27 cellular contexts compared by ENCODE assay signal in genomic region chr5:172606156-172606785, GRCh38. TPM values are rescaled to one million over a fixed set of nuclear protein-coding genes. Genes with fewer than 3 reads are reported as not detected.
DNase-seq lines count a peak whose midpoint lies in the region; ATAC-seq, FAIRE-seq and TF ChIP-seq lines count a peak whose summit lies in the region.
"Had no signal": no experiment of that assay in that cellular context is flagged by ENCODE, and none has a peak within 500 bp of the region (broad histone marks: within the 10 kb centered on the region; RNA-seq: fewer than 3 reads in every experiment).

No MANE protein-coding gene starts in this region.

- H3K4me3 Mint-ChIP-seq in WTC11: no peak overlapping the region
- H3K4me3 Mint-ChIP-seq: activated naive CD8-positive, alpha-beta T cell; effector memory CD8-positive, alpha-beta T cell had no signal

- H3K9ac ChIP-seq in kidney (ENCODE audit: low read length in 2 of 2): no peak overlapping the region

- H3K4me3 ChIP-seq in esophagus squamous epithelium (no peak overlapping the region), kidney (ENCODE audit: low read length in 2 of 2) (no peak overlapping the region), gastrocnemius medialis (no peak overlapping the region), stomach (no peak overlapping the region)
- H3K4me3 ChIP-seq: transverse colon had no signal

- H3K9me3 ChIP-seq in esophagus squamous epithelium (no peaks in the 10 kb centered on the region), kidney (ENCODE audit: control insufficient read depth in 1 of 2, low read length in 2 of 2) (no peaks in the 10 kb centered on the region), gastrocnemius medialis (no peaks in the 10 kb centered on the region), stomach (peaks cover 0 to 11% (median 3%) of the 10 kb centered on the region in 4 donors)
- H3K9me3 ChIP-seq: transverse colon had no signal

- TF ChIP-seq POLR2A in esophagus squamous epithelium (IDR thresholded peaks at IDR 0.05) (no peak), gastrocnemius medialis (IDR thresholded peaks at IDR 0.05) (no peak), stomach (IDR thresholded peaks at IDR 0.05) (no peak)

- in situ Hi-C loops in gastrocnemius medialis (cut with MboI; ENCODE audit: low sequenced_read_pairs in 4 of 4): no loop called here

- H3K36me3 ChIP-seq in esophagus squamous epithelium (no peaks in the 10 kb centered on the region), kidney (ENCODE audit: control insufficient read depth in 1 of 2, insufficient read depth in 2 of 2, low read length in 2 of 2) (no peaks in the 10 kb centered on the region), gastrocnemius medialis (no peaks in the 10 kb centered on the region), stomach (no peaks in the 10 kb centered on the region)
- H3K36me3 ChIP-seq: transverse colon, WERI-Rb-1 had no signal

- H3K4me1 ChIP-seq in esophagus squamous epithelium: peaks cover 3 to 23% (median 8%) of the 10 kb centered on the region in 3 donors
- H3K4me1 ChIP-seq in kidney (ENCODE audit: control insufficient read depth in 1 of 2, insufficient read depth in 1 of 2, low read depth in 1 of 2, low read length in 2 of 2): peaks cover 0 to 4% of the 10 kb centered on the region in 2 donors
- peaks cover 0 to 16% of the 10 kb centered on the region in 2 donors for H3K4me1 ChIP-seq in gastrocnemius medialis
- H3K4me1 ChIP-seq in stomach: peaks cover 0 to 10% (median 2%) of the 10 kb centered on the region in 4 donors

- intact Hi-C loops in esophagus squamous epithelium (cut with DNase I): no loop called here
- intact Hi-C loops in kidney (cut with DNase I): no loop called here
- intact Hi-C loops in gastrocnemius medialis (cut with DNase I; ENCODE audit: low total_unique reads): no loop called here
- intact Hi-C loops in stomach (cut with DNase I; ENCODE audit: low total_unique reads): no loop called here

- CTCF ChIA-PET in WTC11 (lab: Charles Lee): no interaction called here

- peaks cover 28% of the 10 kb centered on the region for H3K4me1 Mint-ChIP-seq in WTC11

- DNase-seq in WTC11 (ENCODE audit: low spot score): no peak
- no peak for DNase-seq in esophagus squamous epithelium (lab: John Stamatoyannopoulos, UW)
- no peak for DNase-seq in kidney
- DNase-seq in gastrocnemius medialis: no peak
- no peak for DNase-seq in NCI-H1092 treated with DMSO at 0.1 percent for 48 hours (lab: John Stamatoyannopoulos, UW)
- no peak for DNase-seq in stomach
- no peak for DNase-seq in HTR-8/SVneo (ENCODE audit: insufficient read length, low spot score)
- DNase-seq: activated CD4-positive, alpha-beta T cell treated with anti-CD3 and anti-CD28 coated beads for 48 hours; anterior cingulate cortex; C1 segment of cervical spinal cord; cortex of kidney; DMS79; effector memory CD8-positive, alpha-beta T cell; GDM1; KBM-7; kidney glomerular epithelial cell; NCI-H1105; NCI-H187 treated with DMSO at 0.1 percent for 48 hours; NCI-H510A treated with DMSO at 0.1 percent for 48 hours; RPMI8226; stimulated activated CD4-positive, alpha-beta T cell treated with anti-CD3 and anti-CD28 coated beads, Interleukin-4, amount 100 ng/mL, for 24 hours; transverse colon; WERI-Rb-1 had no signal

- no peak for TF ChIP-seq EP300 in stomach (IDR thresholded peaks at IDR 0.05)

- no peak for TF ChIP-seq CTCF in WTC11 (IDR thresholded peaks at IDR 0.05)
- TF ChIP-seq CTCF in esophagus squamous epithelium (IDR thresholded peaks at IDR 0.05): no peak
- TF ChIP-seq CTCF in kidney (IDR thresholded peaks at IDR 0.05; ENCODE audit: borderline replicate concordance, extremely low read depth, insufficient read depth): no peak
- no peak for TF ChIP-seq CTCF in gastrocnemius medialis (IDR thresholded peaks at IDR 0.05 in 4 of 5, conservative IDR thresholded peaks at IDR 0.05 in 1 of 5)
- TF ChIP-seq CTCF in stomach (IDR thresholded peaks at IDR 0.05): no peak

- H3K27ac ChIP-seq in esophagus squamous epithelium (peak overlapping the region in 3 of 4 donors; percentile 38 to 63 (median 56)), kidney (ENCODE audit: low read depth in 2 of 2, low read length in 2 of 2) (peak overlapping the region; percentile 27 to 35), gastrocnemius medialis (peak overlapping the region; percentile 66 to 79 (median 72)), stomach (peak overlapping the region in 1 of 5 donors; percentile 4)
- H3K27ac ChIP-seq: transverse colon, WERI-Rb-1 had no signal

- peaks cover 3% of the 10 kb centered on the region; the same call in 1 of the 2 replicates for H3K36me3 Mint-ChIP-seq in WTC11
- H3K36me3 Mint-ChIP-seq: activated naive CD8-positive, alpha-beta T cell had no signal

- no peaks in the 10 kb centered on the region for H3K27me3 ChIP-seq in esophagus squamous epithelium
- H3K27me3 ChIP-seq in gastrocnemius medialis: no peaks in the 10 kb centered on the region
- no peaks in the 10 kb centered on the region for H3K27me3 ChIP-seq in stomach
- H3K27me3 ChIP-seq: transverse colon had no signal

- no peak overlapping the region for H3K27ac Mint-ChIP-seq in WTC11
- H3K27ac Mint-ChIP-seq: activated naive CD8-positive, alpha-beta T cell; activated T-helper 2 cell treated with anti-CD3 and anti-CD28 coated beads, Interferon-gamma antibody, Interleukin-2, Interleukin-4, amounts not matched to agents 10 μg/mL and 5 μg/mL and 100 μg/mL, durations not matched to agents 14 hours and 24 hours and 36 hours; effector memory CD8-positive, alpha-beta T cell; progenitor cell of endocrine pancreas had no signal

- WGBS in esophagus squamous epithelium, 2 donors: 58 to 61% methylated on average over 2 to 4 of the region's 4 CpGs
- WGBS in stomach, 5 donors: 66 to 86% (median 74%) methylated on average over 4 of the region's 4 CpGs

- ATAC-seq in WTC11 (peak; percentile 63), gastrocnemius medialis (no peak)
- ATAC-seq: effector memory CD8-positive, alpha-beta T cell had no signal

- H3K27me3 Mint-ChIP-seq in WTC11 (ENCODE audit: low read depth): peaks cover 5% of the 10 kb centered on the region; the same call in 1 of the 2 replicates

- FAIRE-seq in kidney (lab: Jason Lieb, UNC): no peak
- no peak for FAIRE-seq in HTR-8/SVneo (lab: Jason Lieb, UNC)
- FAIRE-seq: bronchial epithelial cell had no signal

- POLR2A ChIA-PET in WTC11 (lab: Charles Lee): interaction anchor here (1.3 kb wide), 1 partner anchor 20 kb away, joined by 3 read pairs; no protein-coding TSS in a partner anchor

- peaks cover 12% of the 10 kb centered on the region; the same call in 1 of the 2 replicates for H3K9me3 Mint-ChIP-seq in WTC11
- H3K9me3 Mint-ChIP-seq: activated T-helper 2 cell treated with anti-CD3 and anti-CD28 coated beads, Interferon-gamma antibody, Interleukin-2, Interleukin-4, amounts not matched to agents 10 μg/mL and 5 μg/mL and 100 μg/mL, durations not matched to agents 14 hours and 24 hours and 36 hours; effector memory CD8-positive, alpha-beta T cell had no signal

TF ChIP-seq in WTC11, 78 proteins besides CTCF, POLR2A, EP300 and RAD21:
- TF ChIP-seq SOX15 (CRISPR knock-in tag; IDR thresholded peaks at IDR 0.05): no peak
- no peak for TF ChIP-seq NR3C1 (CRISPR knock-in tag; conservative IDR thresholded peaks at IDR 0.05; ENCODE audit: low read depth)
- TF ChIP-seq MYBL2 (CRISPR knock-in tag; IDR thresholded peaks at IDR 0.05): no peak
- no peak for TF ChIP-seq SMAD3 (CRISPR knock-in tag; IDR thresholded peaks at IDR 0.05; ENCODE audit: borderline replicate concordance)
- TF ChIP-seq TEAD1 (CRISPR knock-in tag; IDR thresholded peaks at IDR 0.05): peak; percentile 55; the same call in 1 of the 2 replicates

RNA-seq across cellular contexts. Expression of gene NEURL1B, which starts 34.8 kb away (rescaled TPM):
- total RNA-seq in WTC11 (2021) (6.1 to 9.8 TPM (median 6.6 TPM) in 3 replicates), esophagus squamous epithelium (10 to 100 TPM; 11.9 to 18.8 (median 15.6) TPM), kidney (42.6 TPM), gastrocnemius medialis (10 to 100 TPM in 3 of 4 donors, 1 to 10 TPM in 1; 8.7 to 18.8 (median 15.1) TPM), stomach (10 to 100 TPM in 4 of 5 donors, 1 to 10 TPM in 1; 9.1 to 60.3 (median 17.4) TPM)
- polyA plus RNA-seq in kidney (ENCODE audit: insufficient read depth, low read depth, low replicate concordance) (5.4 TPM), stomach (1 to 10 TPM; 2.7 to 7.3 (median 4.2) TPM)
